In the genomic region with DNA sequence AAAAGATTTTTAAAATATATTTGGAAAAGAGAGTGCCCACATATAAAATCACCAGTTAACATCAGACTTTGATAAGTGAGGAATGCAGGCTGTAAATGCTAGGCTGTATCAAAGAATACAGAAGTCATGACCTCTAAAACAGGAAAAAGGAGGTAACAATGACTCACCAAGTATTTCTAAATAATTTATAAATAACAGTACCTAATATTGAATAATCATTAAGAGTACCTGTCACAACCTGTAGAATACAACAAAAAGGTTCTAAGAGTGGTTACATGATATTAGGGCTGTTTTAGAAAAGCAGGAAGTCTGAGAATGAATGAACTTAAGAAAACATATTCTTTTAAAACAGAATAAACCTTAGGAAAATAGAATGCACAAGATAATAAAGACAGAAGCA, we compare ENCODE assay signal across 37 cellular contexts.
"Had no signal": no experiment of that assay in that cellular context is flagged by ENCODE, and none has a peak within 500 bp of the region (broad histone marks: within the 10 kb centered on the region; RNA-seq: fewer than 3 reads in every experiment).

No MANE protein-coding gene starts in this region.

- H3K4me1 Mint-ChIP-seq: activated naive CD4-positive, alpha-beta T cell treated with anti-CD3 and anti-CD28 coated beads, Interleukin-2, amount 50 U/mL, for 24 hours; activated T-helper 17 cell treated with anti-CD3 and anti-CD28 coated beads, Interleukin-2, amount 50 U/mL, for 72 hours; central memory CD8-positive, alpha-beta T cell had no signal

- H3K4me1 ChIP-seq: adrenal gland, ascending aorta, breast epithelium had no signal

- H3K27ac Mint-ChIP-seq: activated naive CD4-positive, alpha-beta T cell treated with anti-CD3 and anti-CD28 coated beads for 36 hours; activated naive CD4-positive, alpha-beta T cell treated with anti-CD3 and anti-CD28 coated beads, Interleukin-2, amount 10 ng/mL, durations not matched to agents 7 days and 5 days; activated naive CD4-positive, alpha-beta T cell treated with anti-CD3 and anti-CD28 coated beads, Interleukin-2, amount 50 U/mL, for 24 hours; activated naive CD4-positive, alpha-beta T cell treated with anti-CD3 and anti-CD28 coated beads, Interleukin-2, amount 50 U/mL, for 72 hours; activated naive CD8-positive, alpha-beta T cell; activated naive CD8-positive, alpha-beta T cell treated with anti-CD3 and anti-CD28 coated beads for 36 hours; activated naive CD8-positive, alpha-beta T cell treated with anti-CD3 and anti-CD28 coated beads, Interleukin-2, amount 10 ng/mL, durations not matched to agents 7 days and 5 days; activated naive CD8-positive, alpha-beta T cell treated with anti-CD3 and anti-CD28 coated beads, Interleukin-2, amount 50 U/mL, for 24 hours; activated T-cell treated with anti-CD3 and anti-CD28 coated beads, Interleukin-2, amount 50 U/mL, for 24 hours; activated T-cell treated with anti-CD3 and anti-CD28 coated beads, Interleukin-2, amount 50 U/mL, for 72 hours; activated T-helper 1 cell treated with anti-CD3 and anti-CD28 coated beads, Interleukin-12 subunit alpha, Interleukin-12 subunit beta, Interleukin-2, Interleukin-4 antibody, amounts not matched to agents 30 ng/mL and 10 ng/mL and 1 ng/mL, durations not matched to agents 14 hours and 24 hours and 36 hours; activated T-helper 17 cell treated with anti-CD3 and anti-CD28 coated beads, Interleukin-2, amount 50 U/mL, for 72 hours; activated T-helper 2 cell treated with anti-CD3 and anti-CD28 coated beads, Interferon-gamma antibody, Interleukin-2, Interleukin-4, amounts not matched to agents 10 μg/mL and 5 μg/mL and 100 μg/mL, durations not matched to agents 14 hours and 24 hours and 36 hours; brain had no signal

- H3K36me3 ChIP-seq: adrenal gland, ascending aorta, brain microvascular endothelial cell, breast epithelium, cardiac muscle cell had no signal

- H3K4me3 ChIP-seq: adrenal gland, ascending aorta, body of pancreas, breast epithelium, cardiac muscle cell had no signal

- H3K9me3 Mint-ChIP-seq: activated T-helper 17 cell treated with anti-CD3 and anti-CD28 coated beads, Interleukin-2, amount 50 U/mL, for 72 hours had no signal

- H3K27ac ChIP-seq: adrenal gland, ascending aorta, body of pancreas, brain microvascular endothelial cell, breast epithelium, cardiac muscle cell had no signal

- H3K4me3 Mint-ChIP-seq: activated naive CD4-positive, alpha-beta T cell treated with anti-CD3 and anti-CD28 coated beads for 36 hours; activated naive CD4-positive, alpha-beta T cell treated with anti-CD3 and anti-CD28 coated beads, Interleukin-2, amount 10 ng/mL, durations not matched to agents 7 days and 5 days; activated naive CD4-positive, alpha-beta T cell treated with anti-CD3 and anti-CD28 coated beads, Interleukin-2, amount 50 U/mL, for 24 hours; activated naive CD8-positive, alpha-beta T cell; activated naive CD8-positive, alpha-beta T cell treated with anti-CD3 and anti-CD28 coated beads for 36 hours; activated naive CD8-positive, alpha-beta T cell treated with anti-CD3 and anti-CD28 coated beads, Interleukin-2, amount 10 ng/mL, durations not matched to agents 7 days and 5 days; activated naive CD8-positive, alpha-beta T cell treated with anti-CD3 and anti-CD28 coated beads, Interleukin-2, amount 50 U/mL, for 24 hours; activated T-cell treated with anti-CD3 and anti-CD28 coated beads, Interleukin-2, amount 50 U/mL, for 24 hours; activated T-cell treated with anti-CD3 and anti-CD28 coated beads, Interleukin-2, amount 50 U/mL, for 4 hours; activated T-cell treated with anti-CD3 and anti-CD28 coated beads, Interleukin-2, amount 50 U/mL, for 72 hours; activated T-helper 1 cell treated with anti-CD3 and anti-CD28 coated beads, Interleukin-12 subunit alpha, Interleukin-12 subunit beta, Interleukin-2, Interleukin-4 antibody, amounts not matched to agents 30 ng/mL and 10 ng/mL and 1 ng/mL, durations not matched to agents 14 hours and 24 hours and 36 hours; activated T-helper 17 cell treated with anti-CD3 and anti-CD28 coated beads, Interleukin-2, amount 50 U/mL, for 72 hours; brain; central memory CD8-positive, alpha-beta T cell had no signal

- H3K27me3 ChIP-seq: adrenal gland, ascending aorta, body of pancreas, brain microvascular endothelial cell had no signal

- H3K36me3 Mint-ChIP-seq: activated naive CD4-positive, alpha-beta T cell treated with anti-CD3 and anti-CD28 coated beads, Interleukin-2, amount 50 U/mL, for 24 hours; activated naive CD8-positive, alpha-beta T cell; activated naive CD8-positive, alpha-beta T cell treated with anti-CD3 and anti-CD28 coated beads for 36 hours; activated naive CD8-positive, alpha-beta T cell treated with anti-CD3 and anti-CD28 coated beads, Interleukin-2, amount 10 ng/mL, durations not matched to agents 7 days and 5 days; brain had no signal

- DNase-seq: activated effector memory CD4-positive, alpha-beta T cell treated with anti-CD3 and anti-CD28 coated beads, Interleukin-2, amount 50 U/mL, for 16 hours; activated effector memory CD4-positive, alpha-beta T cell treated with Interleukin-2 at 50 U/mL for 16 hours; activated gamma-delta T cell; activated gamma-delta T cell treated with Interleukin-2 at 50 U/mL for 16 hours; activated naive CD4-positive, alpha-beta T cell; activated naive CD4-positive, alpha-beta T cell treated with anti-CD3 and anti-CD28 coated beads for 36 hours; activated naive CD4-positive, alpha-beta T cell treated with anti-CD3 and anti-CD28 coated beads, Interleukin-2, amount 10 ng/mL, durations not matched to agents 7 days and 5 days; activated naive CD4-positive, alpha-beta T cell treated with anti-CD3 and anti-CD28 coated beads, Interleukin-2, amount 50 U/mL, for 16 hours; activated naive CD4-positive, alpha-beta T cell treated with Interleukin-2 at 50 U/mL for 16 hours; activated naive CD8-positive, alpha-beta T cell treated with anti-CD3 and anti-CD28 coated beads for 36 hours; activated naive CD8-positive, alpha-beta T cell treated with anti-CD3 and anti-CD28 coated beads, Interleukin-2, amount 10 ng/mL, durations not matched to agents 7 days and 5 days; activated naive CD8-positive, alpha-beta T cell treated with anti-CD3 and anti-CD28 coated beads, Interleukin-2, amount 50 U/mL, for 24 hours; activated T-cell treated with anti-CD3 and anti-CD28 coated beads for 4 hours; activated T-cell treated with anti-CD3 and anti-CD28 coated beads, Interleukin-2, amount 50 U/mL, for 4 hours; activated T-cell treated with anti-CD3 and anti-CD28 coated beads, Interleukin-2, amount 50 U/mL, for 48 hours; activated T-cell treated with anti-CD3 and anti-CD28 coated beads, Interleukin-2, amount 50 U/mL, for 72 hours; adrenal gland; amniotic stem cell; amygdala; anterior cingulate cortex; brain microvascular endothelial cell; caudate nucleus; central memory CD4-positive, alpha-beta T cell had no signal

- H3K9me3 ChIP-seq: adrenal gland, ascending aorta, body of pancreas had no signal

- FAIRE-seq: astrocyte had no signal
